Comparison of ENCODE assay signal across 27 cellular contexts in genomic region chr15:88756521-88756920, GRCh38. TPM values are rescaled to one million over a fixed set of nuclear protein-coding genes. Genes with fewer than 3 reads are reported as not detected.
"Had no signal": no experiment of that assay in that cellular context is flagged by ENCODE, and none has a peak within 500 bp of the region (broad histone marks: within the 10 kb centered on the region; RNA-seq: fewer than 3 reads in every experiment).

No MANE protein-coding gene starts in this region.

- H3K4me1 ChIP-seq: stomach, suprapubic skin, testis, thyroid gland, tibial artery, tibial nerve, transverse colon, upper lobe of left lung, upper lobe of right lung, uterus, vagina had no signal

- DNase-seq: stimulated activated CD4-positive, alpha-beta T cell treated with anti-CD3 and anti-CD28 coated beads, Interleukin-2, amount 100 ng/mL, for 48 hours; stimulated activated CD4-positive, alpha-beta T cell treated with anti-CD3 and anti-CD28 coated beads, Interleukin-4, amount 100 ng/mL, for 1 hour; stimulated activated CD4-positive, alpha-beta T cell treated with anti-CD3 and anti-CD28 coated beads, Interleukin-4, amount 100 ng/mL, for 24 hours; stimulated activated CD4-positive, alpha-beta T cell treated with anti-CD3 and anti-CD28 coated beads, Interleukin-4, amount 100 ng/mL, for 4 hours; stimulated activated CD8-positive, alpha-beta memory T cell treated with anti-CD3 and anti-CD28 coated beads, Interleukin-4, amount 100 ng/mL, for 48 hours; stimulated activated naive B cell treated with anti-CD40 and anti-IgM and Interleukin-4, amounts not matched to agents 10 μg/mL and 1 μg/mL and 100 μg/mL, for 72 hours; stimulated activated naive CD4-positive, alpha-beta T cell; stimulated activated naive CD4-positive, alpha-beta T cell treated with Interleukin-2 at 50 U/mL for 16 hours; stimulated activated naive CD8-positive, alpha-beta T cell treated with anti-CD3 and anti-CD28 coated beads, Interleukin-15, amount 100 ng/mL, for 72 hours; stimulated activated naive CD8-positive, alpha-beta T cell treated with anti-CD3 and anti-CD28 coated beads, Interleukin-15, Interleukin-2, amounts not matched to agents 100 U/mL and 50 U/mL, for 24 hours; stomach; substantia nigra; testis; thyroid gland; tibial artery; transverse colon; trophoblast cell; upper lobe of left lung; upper lobe of right lung; uterus had no signal

- H3K4me3 ChIP-seq: stomach, suprapubic skin, testis, thoracic aorta, thyroid gland, tibial artery, tibial nerve, transverse colon, upper lobe of left lung, upper lobe of right lung, uterus, vagina had no signal

- ATAC-seq: stimulated activated effector memory CD8-positive, alpha-beta T cell treated with anti-CD3 and anti-CD28 coated beads, Interleukin-12 subunit alpha, Interleukin-12 subunit beta, amount 100 ng/mL, for 72 hours; stimulated activated memory B cell treated with anti-CD40 and anti-IgM and Interleukin-4, amounts not matched to agents 10 μg/mL and 1 μg/mL and 100 μg/mL, for 72 hours; stimulated activated naive B cell treated with anti-CD40 and anti-IgM and Interleukin-4, amounts not matched to agents 10 μg/mL and 1 μg/mL and 100 μg/mL, for 72 hours; stimulated activated naive CD8-positive, alpha-beta T cell treated with anti-CD3 and anti-CD28 coated beads, Interleukin-15, amount 100 ng/mL, for 72 hours; stimulated activated naive CD8-positive, alpha-beta T cell treated with anti-CD3 and anti-CD28 coated beads, Interleukin-15, Interleukin-2, amounts not matched to agents 100 U/mL and 50 U/mL, for 24 hours; upper lobe of right lung had no signal

- H3K27ac ChIP-seq: stomach, suprapubic skin, testis, thoracic aorta, thyroid gland, tibial artery, tibial nerve, transverse colon, upper lobe of left lung, upper lobe of right lung, uterus, vagina had no signal

- H3K9me3 ChIP-seq: suprapubic skin, testis, thoracic aorta, thyroid gland, tibial artery, transverse colon, upper lobe of left lung, upper lobe of right lung, uterus, vagina had no signal

- H3K36me3 ChIP-seq: stomach, suprapubic skin, thoracic aorta, thyroid gland, tibial artery, tibial nerve, transverse colon, upper lobe of left lung, upper lobe of right lung, uterus, vagina had no signal

- H3K27me3 ChIP-seq: suprapubic skin, testis, thyroid gland, tibial artery, tibial nerve, transverse colon, upper lobe of left lung, upper lobe of right lung, uterus, vagina had no signal

RNA-seq across cellular contexts. Expression of gene ACAN, which starts 46.7 kb away (rescaled TPM):
- total RNA-seq: subcutaneous adipose tissue had no signal
